Comparison of ENCODE assay signal across 1 cellular context in genomic region chr16:14401839-14402115, GRCh38.
TF ChIP-seq lines count a peak whose summit lies in the region.

No MANE protein-coding gene starts in this region.

TF ChIP-seq in HepG2, 621 proteins besides CTCF, POLR2A, EP300 and RAD21 (continued from another document and continues in another):
- TF ChIP-seq, protein P1, sequence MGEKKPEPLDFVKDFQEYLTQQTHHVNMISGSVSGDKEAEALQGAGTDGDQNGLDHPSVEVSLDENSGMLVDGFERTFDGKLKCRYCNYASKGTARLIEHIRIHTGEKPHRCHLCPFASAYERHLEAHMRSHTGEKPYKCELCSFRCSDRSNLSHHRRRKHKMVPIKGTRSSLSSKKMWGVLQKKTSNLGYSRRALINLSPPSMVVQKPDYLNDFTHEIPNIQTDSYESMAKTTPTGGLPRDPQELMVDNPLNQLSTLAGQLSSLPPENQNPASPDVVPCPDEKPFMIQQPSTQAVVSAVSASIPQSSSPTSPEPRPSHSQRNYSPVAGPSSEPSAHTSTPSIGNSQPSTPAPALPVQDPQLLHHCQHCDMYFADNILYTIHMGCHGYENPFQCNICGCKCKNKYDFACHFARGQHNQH (CRISPR knock-in tag; IDR thresholded peaks at IDR 0.05), result 0 out of 2 replicates have a peak, but pooled peaks have one; percentile 8
- TF ChIP-seq XBP1 (CRISPR knock-in tag; IDR thresholded peaks at IDR 0.05) (no peak), BCLAF1 (IDR thresholded peaks at IDR 0.05) (no peak), MXD1 (CRISPR knock-in tag; IDR thresholded peaks at IDR 0.05) (no peak), KDM5B (CRISPR knock-in tag; IDR thresholded peaks at IDR 0.05; ENCODE audit: borderline replicate concordance) (0 out of 2 replicates have a peak, but pooled peaks have one; percentile 6), ZNF503 (CRISPR knock-in tag; IDR thresholded peaks at IDR 0.05) (peak; percentile 16; the same call in 1 of the 2 replicates), CREB1 (IDR thresholded peaks at IDR 0.05) (no peak), CREB1 (CRISPR knock-in tag; IDR thresholded peaks at IDR 0.05) (no peak), YY1 (IDR thresholded peaks at IDR 0.05; ENCODE audit: insufficient read depth, insufficient replicate concordance, low read depth, low read length) (no peak), KLF12 (CRISPR knock-in tag; IDR thresholded peaks at IDR 0.05; ENCODE audit: borderline replicate concordance) (no peak), BATF2 (CRISPR knock-in tag; IDR thresholded peaks at IDR 0.05) (no peak), SAP130 (CRISPR knock-in tag; IDR thresholded peaks at IDR 0.05; ENCODE audit: low read depth) (peak; percentile 26; the same call in 1 of the 2 replicates), GRHL1 (CRISPR knock-in tag; conservative IDR thresholded peaks at IDR 0.05) (no peak), AGO1 (IDR thresholded peaks at IDR 0.05; ENCODE audit: low read depth, low read length, poor library complexity, severe bottlenecking) (no peak), TBP (CRISPR knock-in tag; IDR thresholded peaks at IDR 0.05) (no peak), ZNF235 (CRISPR knock-in tag; IDR thresholded peaks at IDR 0.05; ENCODE audit: borderline replicate concordance) (no peak), ZNF614 (CRISPR knock-in tag; IDR thresholded peaks at IDR 0.05; ENCODE audit: borderline replicate concordance) (no peak), NFYC (CRISPR knock-in tag; IDR thresholded peaks at IDR 0.05) (no peak), ZNF597 (CRISPR knock-in tag; IDR thresholded peaks at IDR 0.05) (no peak), TAF15 (IDR thresholded peaks at IDR 0.05; ENCODE audit: low read depth, low read length, poor library complexity, severe bottlenecking) (no peak), ZIK1 (CRISPR knock-in tag; IDR thresholded peaks at IDR 0.05; ENCODE audit: borderline replicate concordance, low read depth) (0 out of 2 replicates have a peak, but pooled peaks have one; percentile 10), ZNF687 (CRISPR knock-in tag; IDR thresholded peaks at IDR 0.05) (peak; percentile 77), POGZ (CRISPR knock-in tag; IDR thresholded peaks at IDR 0.05) (no peak), ZNF660 (CRISPR knock-in tag; IDR thresholded peaks at IDR 0.05; ENCODE audit: borderline replicate concordance, low read depth) (no peak), ZFX (CRISPR knock-in tag; IDR thresholded peaks at IDR 0.05; ENCODE audit: low read depth) (peak; percentile 5; the same call in 1 of the 2 replicates), TCF7 (IDR thresholded peaks at IDR 0.05; ENCODE audit: low read depth) (no peak), CAMTA2 (CRISPR knock-in tag; IDR thresholded peaks at IDR 0.05; ENCODE audit: borderline replicate concordance) (no peak), ZNF563 (CRISPR knock-in tag; IDR thresholded peaks at IDR 0.05) (0 out of 2 replicates have a peak, but pooled peaks have one; percentile 61)
- TF ChIP-seq, protein P2, sequence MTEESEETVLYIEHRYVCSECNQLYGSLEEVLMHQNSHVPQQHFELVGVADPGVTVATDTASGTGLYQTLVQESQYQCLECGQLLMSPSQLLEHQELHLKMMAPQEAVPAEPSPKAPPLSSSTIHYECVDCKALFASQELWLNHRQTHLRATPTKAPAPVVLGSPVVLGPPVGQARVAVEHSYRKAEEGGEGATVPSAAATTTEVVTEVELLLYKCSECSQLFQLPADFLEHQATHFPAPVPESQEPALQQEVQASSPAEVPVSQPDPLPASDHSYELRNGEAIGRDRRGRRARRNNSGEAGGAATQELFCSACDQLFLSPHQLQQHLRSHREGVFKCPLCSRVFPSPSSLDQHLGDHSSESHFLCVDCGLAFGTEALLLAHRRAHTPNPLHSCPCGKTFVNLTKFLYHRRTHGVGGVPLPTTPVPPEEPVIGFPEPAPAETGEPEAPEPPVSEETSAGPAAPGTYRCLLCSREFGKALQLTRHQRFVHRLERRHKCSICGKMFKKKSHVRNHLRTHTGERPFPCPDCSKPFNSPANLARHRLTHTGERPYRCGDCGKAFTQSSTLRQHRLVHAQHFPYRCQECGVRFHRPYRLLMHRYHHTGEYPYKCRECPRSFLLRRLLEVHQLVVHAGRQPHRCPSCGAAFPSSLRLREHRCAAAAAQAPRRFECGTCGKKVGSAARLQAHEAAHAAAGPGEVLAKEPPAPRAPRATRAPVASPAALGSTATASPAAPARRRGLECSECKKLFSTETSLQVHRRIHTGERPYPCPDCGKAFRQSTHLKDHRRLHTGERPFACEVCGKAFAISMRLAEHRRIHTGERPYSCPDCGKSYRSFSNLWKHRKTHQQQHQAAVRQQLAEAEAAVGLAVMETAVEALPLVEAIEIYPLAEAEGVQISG (CRISPR knock-in tag; IDR thresholded peaks at IDR 0.05), result 0 out of 2 replicates have a peak, but pooled peaks have one; percentile 20
- TF ChIP-seq, protein P3, sequence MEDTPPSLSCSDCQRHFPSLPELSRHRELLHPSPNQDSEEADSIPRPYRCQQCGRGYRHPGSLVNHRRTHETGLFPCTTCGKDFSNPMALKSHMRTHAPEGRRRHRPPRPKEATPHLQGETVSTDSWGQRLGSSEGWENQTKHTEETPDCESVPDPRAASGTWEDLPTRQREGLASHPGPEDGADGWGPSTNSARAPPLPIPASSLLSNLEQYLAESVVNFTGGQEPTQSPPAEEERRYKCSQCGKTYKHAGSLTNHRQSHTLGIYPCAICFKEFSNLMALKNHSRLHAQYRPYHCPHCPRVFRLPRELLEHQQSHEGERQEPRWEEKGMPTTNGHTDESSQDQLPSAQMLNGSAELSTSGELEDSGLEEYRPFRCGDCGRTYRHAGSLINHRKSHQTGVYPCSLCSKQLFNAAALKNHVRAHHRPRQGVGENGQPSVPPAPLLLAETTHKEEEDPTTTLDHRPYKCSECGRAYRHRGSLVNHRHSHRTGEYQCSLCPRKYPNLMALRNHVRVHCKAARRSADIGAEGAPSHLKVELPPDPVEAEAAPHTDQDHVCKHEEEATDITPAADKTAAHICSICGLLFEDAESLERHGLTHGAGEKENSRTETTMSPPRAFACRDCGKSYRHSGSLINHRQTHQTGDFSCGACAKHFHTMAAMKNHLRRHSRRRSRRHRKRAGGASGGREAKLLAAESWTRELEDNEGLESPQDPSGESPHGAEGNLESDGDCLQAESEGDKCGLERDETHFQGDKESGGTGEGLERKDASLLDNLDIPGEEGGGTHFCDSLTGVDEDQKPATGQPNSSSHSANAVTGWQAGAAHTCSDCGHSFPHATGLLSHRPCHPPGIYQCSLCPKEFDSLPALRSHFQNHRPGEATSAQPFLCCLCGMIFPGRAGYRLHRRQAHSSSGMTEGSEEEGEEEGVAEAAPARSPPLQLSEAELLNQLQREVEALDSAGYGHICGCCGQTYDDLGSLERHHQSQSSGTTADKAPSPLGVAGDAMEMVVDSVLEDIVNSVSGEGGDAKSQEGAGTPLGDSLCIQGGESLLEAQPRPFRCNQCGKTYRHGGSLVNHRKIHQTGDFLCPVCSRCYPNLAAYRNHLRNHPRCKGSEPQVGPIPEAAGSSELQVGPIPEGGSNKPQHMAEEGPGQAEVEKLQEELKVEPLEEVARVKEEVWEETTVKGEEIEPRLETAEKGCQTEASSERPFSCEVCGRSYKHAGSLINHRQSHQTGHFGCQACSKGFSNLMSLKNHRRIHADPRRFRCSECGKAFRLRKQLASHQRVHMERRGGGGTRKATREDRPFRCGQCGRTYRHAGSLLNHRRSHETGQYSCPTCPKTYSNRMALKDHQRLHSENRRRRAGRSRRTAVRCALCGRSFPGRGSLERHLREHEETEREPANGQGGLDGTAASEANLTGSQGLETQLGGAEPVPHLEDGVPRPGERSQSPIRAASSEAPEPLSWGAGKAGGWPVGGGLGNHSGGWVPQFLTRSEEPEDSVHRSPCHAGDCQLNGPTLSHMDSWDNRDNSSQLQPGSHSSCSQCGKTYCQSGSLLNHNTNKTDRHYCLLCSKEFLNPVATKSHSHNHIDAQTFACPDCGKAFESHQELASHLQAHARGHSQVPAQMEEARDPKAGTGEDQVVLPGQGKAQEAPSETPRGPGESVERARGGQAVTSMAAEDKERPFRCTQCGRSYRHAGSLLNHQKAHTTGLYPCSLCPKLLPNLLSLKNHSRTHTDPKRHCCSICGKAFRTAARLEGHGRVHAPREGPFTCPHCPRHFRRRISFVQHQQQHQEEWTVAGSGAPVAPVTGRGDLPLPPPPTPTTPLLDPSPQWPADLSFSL (CRISPR knock-in tag; IDR thresholded peaks at IDR 0.05), result 0 out of 2 replicates have a peak, but pooled peaks have one; percentile 20
